Comparison of ENCODE assay signal across 20 cellular contexts in the genomic region with DNA sequence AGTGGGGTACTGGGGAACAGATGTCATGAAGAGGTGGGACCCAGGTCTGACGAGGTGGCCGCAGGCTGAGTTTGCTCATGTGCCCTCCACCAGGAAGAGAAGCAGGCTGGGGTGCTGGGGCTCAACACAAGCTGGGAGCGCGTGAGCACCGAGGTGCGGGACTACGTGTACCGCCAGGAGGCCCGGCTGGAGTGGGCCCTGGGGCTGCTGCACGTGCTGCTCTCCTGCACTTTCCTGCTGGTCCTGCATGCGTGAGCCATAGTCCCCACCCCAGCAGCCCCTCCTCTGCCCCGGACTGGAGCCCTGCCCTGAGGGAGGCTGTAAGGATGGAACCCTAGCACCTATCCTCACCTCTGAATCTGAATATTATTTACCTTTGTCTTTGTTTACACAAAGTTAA. TPM values are rescaled to one million over a fixed set of nuclear protein-coding genes. Genes with fewer than 3 reads are reported as not detected.
"Had no signal": no experiment of that assay in that cellular context is flagged by ENCODE, and none has a peak within 500 bp of the region (broad histone marks: within the 10 kb centered on the region; RNA-seq: fewer than 3 reads in every experiment).

No MANE protein-coding gene starts in this region.

- ATAC-seq: activated CD4-positive, CD25-positive, alpha-beta regulatory T cell treated with anti-CD3 and anti-CD28 coated beads, Interleukin-2, amount 50 U/mL, for 24 hours; effector memory CD8-positive, alpha-beta T cell; left lung; natural killer cell treated with Interleukin-12 subunit alpha and Interleukin-12 subunit beta and Interleukin-15 and Interleukin-18, amount 100 ng/mL, for 72 hours; sciatic nerve; T-cell had no signal

- H3K27me3 ChIP-seq: left lung, thyroid gland, vagina had no signal

- H3K9me3 ChIP-seq: left lung, thyroid gland, vagina had no signal

- H3K27ac ChIP-seq: epithelial cell of prostate, left lung, thyroid gland, vagina had no signal

- H3K36me3 ChIP-seq: left lung, thyroid gland, vagina had no signal

- H3K4me3 ChIP-seq: left lung, thyroid gland, vagina had no signal

- DNase-seq: activated CD4-positive, alpha-beta T cell treated with anti-CD3 and anti-CD28 coated beads, Interleukin-2, amount 50 U/mL, for 1 hour; activated CD8-positive, alpha-beta memory T cell treated with anti-CD3 and anti-CD28 coated beads for 24 hours; activated naive CD4-positive, alpha-beta T cell; activated naive CD8-positive, alpha-beta T cell treated with anti-CD3 and anti-CD28 coated beads, Interleukin-2, amount 10 ng/mL, durations not matched to agents 7 days and 5 days; central memory CD4-positive, alpha-beta T cell; cortex of kidney; effector memory CD8-positive, alpha-beta T cell; stimulated activated CD4-positive, alpha-beta T cell treated with anti-CD3 and anti-CD28 coated beads, Interleukin-2, amount 100 ng/mL, for 24 hours; T-cell; T-helper 9 cell; thyroid gland had no signal

RNA-seq across cellular contexts. Expression of a gene that starts 9.6 kb away (rescaled TPM):
- total RNA-seq: activated naive CD8-positive, alpha-beta T cell treated with anti-CD3 and anti-CD28 coated beads, Interleukin-2, amount 10 ng/mL, durations not matched to agents 7 days and 5 days; frontal cortex; left lung; natural killer cell treated with Interleukin-12 subunit alpha and Interleukin-12 subunit beta and Interleukin-15 and Interleukin-18, amount 100 ng/mL, for 72 hours; omental fat pad; pulmonary artery endothelial cell; vagina had no signal
